In the genomic region with DNA sequence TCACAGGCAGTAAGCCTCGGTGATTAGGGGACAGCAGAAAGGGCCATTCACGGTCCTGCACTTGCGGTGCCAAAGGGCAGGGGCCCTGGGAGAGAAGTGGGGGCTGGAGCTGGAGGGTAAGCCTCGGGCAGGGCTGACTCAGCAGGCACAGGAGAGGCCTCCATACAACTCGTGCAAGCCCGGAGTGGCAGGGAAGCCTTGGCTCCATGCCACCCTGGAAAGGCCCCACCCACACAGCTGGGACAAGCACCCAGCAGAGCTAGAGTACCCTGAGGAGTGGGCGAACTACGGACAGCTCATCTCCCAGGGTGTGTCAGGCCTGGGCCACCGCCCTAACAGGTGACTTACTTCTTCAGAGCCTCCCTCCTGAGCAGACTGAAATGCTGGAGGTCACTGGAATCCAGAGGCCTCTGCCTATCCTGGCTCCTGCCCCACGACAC, we compare ENCODE assay signal across 1 cellular context.
TF ChIP-seq lines count a peak whose summit lies in the region.

No MANE protein-coding gene starts in this region.

TF ChIP-seq in HepG2, 621 proteins besides CTCF, POLR2A, EP300 and RAD21 (continued from another document and continues in another):
- TF ChIP-seq NCOA5 (CRISPR knock-in tag; IDR thresholded peaks at IDR 0.05): no peak
- TF ChIP-seq FOXC1 (CRISPR knock-in tag; IDR thresholded peaks at IDR 0.05; ENCODE audit: borderline replicate concordance): no peak
- 0 out of 2 replicates have a peak, but pooled peaks have one; percentile 17 for TF ChIP-seq ARID5B (CRISPR knock-in tag; IDR thresholded peaks at IDR 0.05)
- TF ChIP-seq HNF1A (IDR thresholded peaks at IDR 0.05; ENCODE audit: low read depth): no peak
- TF ChIP-seq HNF1A (CRISPR knock-in tag; IDR thresholded peaks at IDR 0.05; ENCODE audit: borderline replicate concordance): no peak
- TF ChIP-seq ISX (CRISPR knock-in tag; conservative IDR thresholded peaks at IDR 0.05): no peak
- no peak for TF ChIP-seq ARNT (IDR thresholded peaks at IDR 0.05)
- TF ChIP-seq ZSCAN30 (CRISPR knock-in tag; IDR thresholded peaks at IDR 0.05): no peak
- TF ChIP-seq NFATC3 (CRISPR knock-in tag; IDR thresholded peaks at IDR 0.05): no peak
- no peak for TF ChIP-seq GTF2F1 (IDR thresholded peaks at IDR 0.05; ENCODE audit: low read length)
- TF ChIP-seq MIER3 (CRISPR knock-in tag; IDR thresholded peaks at IDR 0.05; ENCODE audit: borderline replicate concordance): no peak
- no peak for TF ChIP-seq ZFP37 (CRISPR knock-in tag; IDR thresholded peaks at IDR 0.05; ENCODE audit: borderline replicate concordance)
- no peak for TF ChIP-seq KAT8 (CRISPR knock-in tag; IDR thresholded peaks at IDR 0.05)
- no peak for TF ChIP-seq REXO4 (CRISPR knock-in tag; IDR thresholded peaks at IDR 0.05; ENCODE audit: borderline replicate concordance)
- no peak for TF ChIP-seq ZNF75D (CRISPR knock-in tag; IDR thresholded peaks at IDR 0.05; ENCODE audit: borderline replicate concordance)
- TF ChIP-seq, protein P1, sequence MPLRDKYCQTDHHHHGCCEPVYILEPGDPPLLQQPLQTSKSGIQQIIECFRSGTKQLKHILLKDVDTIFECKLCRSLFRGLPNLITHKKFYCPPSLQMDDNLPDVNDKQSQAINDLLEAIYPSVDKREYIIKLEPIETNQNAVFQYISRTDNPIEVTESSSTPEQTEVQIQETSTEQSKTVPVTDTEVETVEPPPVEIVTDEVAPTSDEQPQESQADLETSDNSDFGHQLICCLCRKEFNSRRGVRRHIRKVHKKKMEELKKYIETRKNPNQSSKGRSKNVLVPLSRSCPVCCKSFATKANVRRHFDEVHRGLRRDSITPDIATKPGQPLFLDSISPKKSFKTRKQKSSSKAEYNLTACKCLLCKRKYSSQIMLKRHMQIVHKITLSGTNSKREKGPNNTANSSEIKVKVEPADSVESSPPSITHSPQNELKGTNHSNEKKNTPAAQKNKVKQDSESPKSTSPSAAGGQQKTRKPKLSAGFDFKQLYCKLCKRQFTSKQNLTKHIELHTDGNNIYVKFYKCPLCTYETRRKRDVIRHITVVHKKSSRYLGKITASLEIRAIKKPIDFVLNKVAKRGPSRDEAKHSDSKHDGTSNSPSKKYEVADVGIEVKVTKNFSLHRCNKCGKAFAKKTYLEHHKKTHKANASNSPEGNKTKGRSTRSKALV (CRISPR knock-in tag; IDR thresholded peaks at IDR 0.05): no peak
- TF ChIP-seq, protein P2, sequence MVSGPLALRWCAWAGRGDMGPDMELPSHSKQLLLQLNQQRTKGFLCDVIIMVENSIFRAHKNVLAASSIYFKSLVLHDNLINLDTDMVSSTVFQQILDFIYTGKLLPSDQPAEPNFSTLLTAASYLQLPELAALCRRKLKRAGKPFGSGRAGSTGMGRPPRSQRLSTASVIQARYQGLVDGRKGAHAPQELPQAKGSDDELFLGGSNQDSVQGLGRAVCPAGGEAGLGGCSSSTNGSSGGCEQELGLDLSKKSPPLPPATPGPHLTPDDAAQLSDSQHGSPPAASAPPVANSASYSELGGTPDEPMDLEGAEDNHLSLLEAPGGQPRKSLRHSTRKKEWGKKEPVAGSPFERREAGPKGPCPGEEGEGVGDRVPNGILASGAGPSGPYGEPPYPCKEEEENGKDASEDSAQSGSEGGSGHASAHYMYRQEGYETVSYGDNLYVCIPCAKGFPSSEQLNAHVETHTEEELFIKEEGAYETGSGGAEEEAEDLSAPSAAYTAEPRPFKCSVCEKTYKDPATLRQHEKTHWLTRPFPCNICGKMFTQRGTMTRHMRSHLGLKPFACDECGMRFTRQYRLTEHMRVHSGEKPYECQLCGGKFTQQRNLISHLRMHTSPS (CRISPR knock-in tag; IDR thresholded peaks at IDR 0.05; ENCODE audit: low read depth): peak; percentile 56; the same call in 1 of the 2 replicates
- no peak for TF ChIP-seq ZNF296 (CRISPR knock-in tag; conservative IDR thresholded peaks at IDR 0.05)
- peak; percentile 41 for TF ChIP-seq RXRA (CRISPR knock-in tag; IDR thresholded peaks at IDR 0.05)
- TF ChIP-seq KDM6A (CRISPR knock-in tag; IDR thresholded peaks at IDR 0.05; ENCODE audit: low read depth): no peak
- no peak for TF ChIP-seq SRSF4 (IDR thresholded peaks at IDR 0.05; ENCODE audit: low read depth, low read length, poor library complexity, severe bottlenecking)
- no peak for TF ChIP-seq ZNF234 (CRISPR knock-in tag; conservative IDR thresholded peaks at IDR 0.05)
- no peak for TF ChIP-seq ZNF12 (CRISPR knock-in tag; IDR thresholded peaks at IDR 0.05)
- no peak for TF ChIP-seq SMYD3 (CRISPR knock-in tag; IDR thresholded peaks at IDR 0.05)
- no peak for TF ChIP-seq ZNF383 (CRISPR knock-in tag; IDR thresholded peaks at IDR 0.05; ENCODE audit: borderline replicate concordance)
- TF ChIP-seq ZMAT3 (CRISPR knock-in tag; conservative IDR thresholded peaks at IDR 0.05): no peak
- TF ChIP-seq, protein P3, sequence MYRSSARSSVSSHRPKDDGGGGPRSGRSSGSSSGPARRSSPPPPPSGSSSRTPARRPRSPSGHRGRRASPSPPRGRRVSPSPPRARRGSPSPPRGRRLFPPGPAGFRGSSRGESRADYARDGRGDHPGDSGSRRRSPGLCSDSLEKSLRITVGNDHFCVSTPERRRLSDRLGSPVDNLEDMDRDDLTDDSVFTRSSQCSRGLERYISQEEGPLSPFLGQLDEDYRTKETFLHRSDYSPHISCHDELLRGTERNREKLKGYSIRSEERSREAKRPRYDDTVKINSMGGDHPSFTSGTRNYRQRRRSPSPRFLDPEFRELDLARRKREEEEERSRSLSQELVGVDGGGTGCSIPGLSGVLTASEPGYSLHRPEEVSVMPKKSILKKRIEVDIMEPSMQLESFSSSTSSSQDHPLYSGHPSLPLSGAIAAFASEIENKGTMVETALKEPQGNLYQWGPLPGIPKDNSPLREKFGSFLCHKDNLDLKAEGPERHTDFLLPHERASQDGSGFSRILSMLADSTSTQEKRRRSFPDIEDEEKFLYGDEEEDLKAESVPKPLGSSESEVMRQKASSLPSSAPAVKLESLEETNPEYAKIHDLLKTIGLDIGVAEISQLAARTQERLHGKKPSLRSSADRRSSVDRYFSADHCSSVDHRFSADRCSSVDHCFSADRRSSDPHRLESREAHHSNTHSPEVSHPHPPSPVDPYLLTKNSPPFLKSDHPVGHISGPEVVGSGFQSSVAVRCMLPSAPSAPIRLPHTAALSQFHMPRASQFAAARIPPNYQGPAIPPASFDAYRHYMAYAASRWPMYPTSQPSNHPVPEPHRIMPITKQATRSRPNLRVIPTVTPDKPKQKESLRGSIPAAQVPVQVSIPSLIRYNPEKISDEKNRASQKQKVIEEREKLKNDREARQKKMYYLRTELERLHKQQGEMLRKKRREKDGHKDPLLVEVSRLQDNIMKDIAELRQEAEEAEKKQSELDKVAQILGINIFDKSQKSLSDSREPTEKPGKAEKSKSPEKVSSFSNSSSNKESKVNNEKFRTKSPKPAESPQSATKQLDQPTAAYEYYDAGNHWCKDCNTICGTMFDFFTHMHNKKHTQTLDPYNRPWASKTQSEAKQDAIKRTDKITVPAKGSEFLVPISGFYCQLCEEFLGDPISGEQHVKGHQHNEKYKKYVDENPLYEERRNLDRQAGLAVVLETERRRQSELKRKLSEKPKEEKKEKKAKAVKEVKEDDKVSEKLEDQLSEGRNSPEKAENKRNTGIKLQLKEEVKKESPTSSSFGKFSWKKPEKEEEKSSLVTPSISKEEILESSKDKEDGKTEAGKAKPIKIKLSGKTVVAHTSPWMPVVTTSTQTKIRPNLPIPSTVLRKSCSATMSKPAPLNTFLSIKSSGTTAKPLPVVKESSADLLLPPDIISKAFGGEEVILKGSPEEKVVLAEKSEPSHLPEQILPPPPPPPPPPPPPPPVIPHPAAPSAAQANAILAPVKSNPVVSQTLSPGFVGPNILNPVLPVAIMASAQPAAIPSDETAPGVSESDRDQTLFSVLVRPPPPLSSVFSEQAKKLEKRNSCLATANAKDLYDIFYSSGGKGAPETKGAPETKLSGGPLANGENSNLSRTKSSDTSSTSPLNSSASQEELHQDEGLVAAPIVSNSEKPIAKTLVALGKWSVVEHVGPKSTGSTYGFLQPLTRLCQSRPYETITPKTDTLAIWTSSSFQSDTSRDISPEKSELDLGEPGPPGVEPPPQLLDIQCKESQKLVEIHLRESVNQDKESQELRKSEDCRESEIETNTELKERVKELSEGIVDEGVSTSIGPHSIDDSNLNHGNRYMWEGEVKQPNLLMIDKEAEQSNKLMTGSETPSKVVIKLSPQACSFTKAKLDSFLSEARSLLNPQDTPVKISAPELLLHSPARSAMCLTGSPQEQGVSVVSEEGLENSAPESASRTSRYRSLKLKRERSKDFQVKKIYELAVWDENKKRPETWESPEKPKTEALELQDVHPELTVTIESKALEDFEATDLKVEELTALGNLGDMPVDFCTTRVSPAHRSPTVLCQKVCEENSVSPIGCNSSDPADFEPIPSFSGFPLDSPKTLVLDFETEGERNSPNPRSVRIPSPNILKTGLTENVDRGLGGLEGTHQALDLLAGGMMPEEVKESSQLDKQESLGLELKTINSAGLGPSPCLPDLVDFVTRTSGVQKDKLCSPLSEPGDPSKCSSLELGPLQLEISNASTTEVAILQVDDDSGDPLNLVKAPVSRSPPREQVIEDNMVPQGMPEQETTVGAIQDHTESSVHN (CRISPR knock-in tag; IDR thresholded peaks at IDR 0.05): no peak
- no peak for TF ChIP-seq ZNF337 (CRISPR knock-in tag; IDR thresholded peaks at IDR 0.05; ENCODE audit: borderline replicate concordance, low read depth)
- no peak for TF ChIP-seq ZNF883 (CRISPR knock-in tag; IDR thresholded peaks at IDR 0.05; ENCODE audit: not compliant biosample characterization)
- TF ChIP-seq ZNF274 (CRISPR knock-in tag; IDR thresholded peaks at IDR 0.05): no peak
- TF ChIP-seq IRX3 (CRISPR knock-in tag; IDR thresholded peaks at IDR 0.05; ENCODE audit: borderline replicate concordance, low read depth): no peak
- TF ChIP-seq RBM39 (IDR thresholded peaks at IDR 0.05; ENCODE audit: low read depth, low read length, poor library complexity, severe bottlenecking): no peak
- no peak for TF ChIP-seq ZNF3 (CRISPR knock-in tag; IDR thresholded peaks at IDR 0.05)
- no peak for TF ChIP-seq ZNF784 (CRISPR knock-in tag; IDR thresholded peaks at IDR 0.05; ENCODE audit: borderline replicate concordance)
- TF ChIP-seq, protein P4, sequence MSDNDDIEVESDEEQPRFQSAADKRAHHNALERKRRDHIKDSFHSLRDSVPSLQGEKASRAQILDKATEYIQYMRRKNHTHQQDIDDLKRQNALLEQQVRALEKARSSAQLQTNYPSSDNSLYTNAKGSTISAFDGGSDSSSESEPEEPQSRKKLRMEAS (IDR thresholded peaks at IDR 0.05): peak; percentile 54; the same call in 1 of the 2 replicates
- 0 out of 2 replicates have a peak, but pooled peaks have one; percentile 44 for TF ChIP-seq NRL (CRISPR knock-in tag; IDR thresholded peaks at IDR 0.05; ENCODE audit: borderline replicate concordance)
- TF ChIP-seq, protein P5, sequence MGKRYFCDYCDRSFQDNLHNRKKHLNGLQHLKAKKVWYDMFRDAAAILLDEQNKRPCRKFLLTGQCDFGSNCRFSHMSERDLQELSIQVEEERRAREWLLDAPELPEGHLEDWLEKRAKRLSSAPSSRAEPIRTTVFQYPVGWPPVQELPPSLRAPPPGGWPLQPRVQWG (CRISPR knock-in tag; IDR thresholded peaks at IDR 0.05; ENCODE audit: borderline replicate concordance, low read depth): no peak
